In genomic region chr1:159915571-159916239, GRCh38 we compare ENCODE assay signal across 10 cellular contexts. TPM values are rescaled to one million over a fixed set of nuclear protein-coding genes. Genes with fewer than 3 reads are reported as not detected.
DNase-seq lines count a peak whose midpoint lies in the region; ATAC-seq and TF ChIP-seq lines count a peak whose summit lies in the region.
"Had no signal": no experiment of that assay in that cellular context is flagged by ENCODE, and none has a peak within 500 bp of the region (broad histone marks: within the 10 kb centered on the region; RNA-seq: fewer than 3 reads in every experiment).

No MANE protein-coding gene starts in this region.

- H3K27me3 ChIP-seq in brain microvascular endothelial cell (replicated peaks) (no peaks in the 10 kb centered on the region), right lobe of liver (no peaks in the 10 kb centered on the region), ovary (no peaks in the 10 kb centered on the region)
- H3K27me3 ChIP-seq: gastrocnemius medialis had no signal

- POLR2A ChIA-PET in HEK293 (lab: Yijun Ruan, JAX): interaction anchor here (0.5 to 2.4 kb wide), 8 partner anchors 14 to 345 kb away, joined by 3 to 10 read pairs (median 4); partner anchors contain the start of gene IGSF9

- peaks cover 53% of the 10 kb centered on the region for H3K4me1 Mint-ChIP-seq in memory B cell

- WGBS in right lobe of liver (ENCODE audit: insufficient coverage, low coverage, low lambda C conversion rate, missing lambda C conversion rate): 60% methylated on average over 3 of the region's 5 CpGs
- WGBS in ovary, 3 donors: 40 to 50% (median 49%) methylated on average over 5 of the region's 5 CpGs

- H3K27me3 Mint-ChIP-seq in memory B cell: no peaks in the 10 kb centered on the region

- TF ChIP-seq POLR2A in right lobe of liver (IDR thresholded peaks at IDR 0.05) (no peak), ovary (IDR thresholded peaks at IDR 0.05) (no peak)

- CTCF ChIA-PET in HEK293 (lab: Yijun Ruan, JAX): interaction anchor here (0.6 to 3.3 kb wide), 9 partner anchors 8 to 92 kb away, joined by 3 to 8 read pairs (median 5); no protein-coding TSS in a partner anchor

- in situ Hi-C loops in brain microvascular endothelial cell (cut with HindIII; ENCODE audit: low pct_ligation_motif_present, low sequenced_read_pairs): no loop called here

- H3K9me3 Mint-ChIP-seq in memory B cell: no peaks in the 10 kb centered on the region

- DNase-seq in A172 (ENCODE audit: low spot score) (peak; percentile 23), brain microvascular endothelial cell (no peak), memory B cell (ENCODE audit: low spot score in 2 of 2) (no peak), right lobe of liver (no peak), ovary (no peak), activated gamma-delta T cell (lab: John Stamatoyannopoulos, UW) (no peak)
- DNase-seq: gastrocnemius medialis had no signal

- H3K4me3 Mint-ChIP-seq in memory B cell: no peak overlapping the region

- H3K27ac Mint-ChIP-seq in memory B cell: peak overlapping the region; percentile 97

- H3K4me3 ChIP-seq in HEK293 (ENCODE audit: low read depth, low read length) (no peak overlapping the region), brain microvascular endothelial cell (ENCODE audit: low read depth, low read length) (no peak overlapping the region), right lobe of liver (no peak overlapping the region), ovary (no peak overlapping the region)
- H3K4me3 ChIP-seq: gastrocnemius medialis had no signal

- no peak for TF ChIP-seq CTCF in HEK293 (tag by site-specific recombination; IDR thresholded peaks at IDR 0.05)
- TF ChIP-seq CTCF in brain microvascular endothelial cell (IDR thresholded peaks at IDR 0.05; ENCODE audit: low read depth, low read length, missing control alignments): no peak
- no peak for TF ChIP-seq CTCF in right lobe of liver (IDR thresholded peaks at IDR 0.05)
- no peak for TF ChIP-seq CTCF in ovary (IDR thresholded peaks at IDR 0.05)

- H3K36me3 Mint-ChIP-seq in memory B cell: peaks cover 29% of the 10 kb centered on the region

- TF ChIP-seq EP300 in ovary (IDR thresholded peaks at IDR 0.05): no peak

- intact Hi-C loops in right lobe of liver (cut with DNase I) (no loop called here), ovary (cut with DNase I) (no loop called here)

- peak overlapping the region; percentile 81 for H3K27ac ChIP-seq in HEK293 (ENCODE audit: extremely low read depth, low read depth, low read length)
- peak overlapping the region; percentile 55 for H3K27ac ChIP-seq in brain microvascular endothelial cell
- H3K27ac ChIP-seq in right lobe of liver: no peak overlapping the region
- H3K27ac ChIP-seq in ovary: peak overlapping the region in 1 of 2 donors; percentile 33

- H3K9me3 ChIP-seq in HEK293 (ENCODE audit: control insufficient read depth, insufficient read depth, low read depth, low read length) (no peaks in the 10 kb centered on the region), right lobe of liver (no peaks in the 10 kb centered on the region), ovary (no peaks in the 10 kb centered on the region)
- H3K9me3 ChIP-seq: gastrocnemius medialis had no signal

- H3K4me1 ChIP-seq in HEK293 (ENCODE audit: control insufficient read depth, insufficient read depth, low read length): peaks cover 24% of the 10 kb centered on the region
- no peaks in the 10 kb centered on the region for H3K4me1 ChIP-seq in right lobe of liver
- peaks cover 2% of the 10 kb centered on the region for H3K4me1 ChIP-seq in ovary (ENCODE audit: insufficient read depth)

- no peak for ATAC-seq in memory B cell (ENCODE audit: low read depth)
- no peak for ATAC-seq in right lobe of liver
- ATAC-seq in HG03520 (IDR thresholded peaks at IDR 0.05; ENCODE audit: unreplicated experiment): no peak
- ATAC-seq: gastrocnemius medialis had no signal

- peaks cover 6 to 35% of the 10 kb centered on the region in 2 experiments; a peak in 2 of 3 replicates for H3K36me3 ChIP-seq in HEK293 (ENCODE audit: control insufficient read depth in 2 of 2, insufficient read depth in 1 of 2, low read length in 2 of 2)
- H3K36me3 ChIP-seq in brain microvascular endothelial cell (replicated peaks): peaks cover 34% of the 10 kb centered on the region
- peaks cover 16 to 20% (median 19%) of the 10 kb centered on the region in 4 donors for H3K36me3 ChIP-seq in right lobe of liver
- H3K36me3 ChIP-seq in ovary: no peaks in the 10 kb centered on the region

TF ChIP-seq in HEK293, 187 proteins besides CTCF, POLR2A, EP300 and RAD21:
- TF ChIP-seq ZNF664 (tag by site-specific recombination; IDR thresholded peaks at IDR 0.05): peak; percentile 54; the same call in 1 of the 2 replicates
- no peak for TF ChIP-seq ZNF324 (tag by site-specific recombination; IDR thresholded peaks at IDR 0.05)
- TF ChIP-seq ZNF354C (tag by site-specific recombination; IDR thresholded peaks at IDR 0.05; ENCODE audit: borderline replicate concordance, low read depth): no peak
- TF ChIP-seq ZBTB48 (tag by site-specific recombination; IDR thresholded peaks at IDR 0.05): peak; percentile 99

RNA-seq across cellular contexts. Expression of gene TAGLN2, which starts 9.6 kb away (rescaled TPM):
- 734 and 929 TPM in 2 replicates for total RNA-seq in A172 (2014; rRNA removed; shearing (Covaris generic))
- total RNA-seq in right lobe of liver: 100 to 1,000 TPM in 3 of 6 experiments, 10 to 100 TPM in 3; 53.2 to 200 (median 117) TPM
- 100 to 1,000 TPM in 6 of 7 donors, 10 to 100 TPM in 1; 81.8 to 202 (median 149) TPM for total RNA-seq in ovary
- 100 to 1,000 TPM; 174 to 266 TPM for polyA plus RNA-seq in ovary

RNA-seq across cellular contexts. Expression of gene CFAP45, which starts 15.7 kb away (rescaled TPM):
- 2.4 and 3.7 TPM in 2 replicates for total RNA-seq in A172 (2014; rRNA removed; shearing (Covaris generic))
- not detected for total RNA-seq in right lobe of liver
- total RNA-seq in ovary: 10 to 100 TPM in 1 of 7 donors, 1 to 10 TPM in 6; 1.1 to 16.7 (median 1.5) TPM
- polyA plus RNA-seq in ovary: under 1 TPM; 0.30 to 0.50 TPM
- total RNA-seq: gastrocnemius medialis had no signal

RNA-seq across cellular contexts. Expression of gene IGSF9, which starts 29.7 kb away (rescaled TPM):
- total RNA-seq in A172 (2014; rRNA removed; shearing (Covaris generic)): 0.89 and 1.6 TPM in 2 replicates
- 10 to 100 TPM in 5 of 6 experiments, 1 to 10 TPM in 1; 2.2 to 53.7 (median 16.6) TPM for total RNA-seq in right lobe of liver
- 10 to 100 TPM in 1 of 7 donors, 1 to 10 TPM in 5, under 1 TPM in 1; 0.83 to 14.0 (median 2.0) TPM for total RNA-seq in ovary
- polyA plus RNA-seq in ovary: under 1 TPM; 0.10 to 0.87 TPM

RNA-seq across cellular contexts. Expression of gene SLAMF9, which starts 38.3 kb away (rescaled TPM):
- total RNA-seq in A172 (2014; rRNA removed; shearing (Covaris generic)): not detected in 2 replicates
- total RNA-seq in right lobe of liver: 1 to 10 TPM in 3 of 6 experiments, under 1 TPM in 1, not detected in 2; 0.68 to 2.2 (median 1.6) TPM
- not detected for total RNA-seq in ovary
- polyA plus RNA-seq in ovary: not detected
- total RNA-seq: gastrocnemius medialis; T-helper 2 cell treated with Interferon-gamma antibody and Interleukin-4, amounts not matched to agents 100 ng/mL and 5 ng/mL, for 36 hours had no signal

RNA-seq across cellular contexts. Expression of gene VSIG8, which starts 53.2 kb away (rescaled TPM):
- total RNA-seq in A172 (2014; rRNA removed; shearing (Covaris generic)): not detected in 2 replicates
- total RNA-seq in right lobe of liver (not detected), ovary (under 1 TPM in 5 of 7 donors, not detected in 2; 0.18 to 0.48 (median 0.23) TPM)
- under 1 TPM in 1 of 2 donors, not detected in 1; 0.06 TPM for polyA plus RNA-seq in ovary
- total RNA-seq: gastrocnemius medialis; T-helper 2 cell treated with Interferon-gamma antibody and Interleukin-4, amounts not matched to agents 100 ng/mL and 5 ng/mL, for 36 hours had no signal

Comparison
In these comparisons a context has a peak if more than half of its experiments do, and no peak if none do; other contexts are left out.
1. H3K27ac ChIP-seq: peak in HEK293 (single experiment) and brain microvascular endothelial cell (single experiment); none in right lobe of liver (0 of 3).